24 cellular contexts compared by ENCODE assay signal in the genomic region with DNA sequence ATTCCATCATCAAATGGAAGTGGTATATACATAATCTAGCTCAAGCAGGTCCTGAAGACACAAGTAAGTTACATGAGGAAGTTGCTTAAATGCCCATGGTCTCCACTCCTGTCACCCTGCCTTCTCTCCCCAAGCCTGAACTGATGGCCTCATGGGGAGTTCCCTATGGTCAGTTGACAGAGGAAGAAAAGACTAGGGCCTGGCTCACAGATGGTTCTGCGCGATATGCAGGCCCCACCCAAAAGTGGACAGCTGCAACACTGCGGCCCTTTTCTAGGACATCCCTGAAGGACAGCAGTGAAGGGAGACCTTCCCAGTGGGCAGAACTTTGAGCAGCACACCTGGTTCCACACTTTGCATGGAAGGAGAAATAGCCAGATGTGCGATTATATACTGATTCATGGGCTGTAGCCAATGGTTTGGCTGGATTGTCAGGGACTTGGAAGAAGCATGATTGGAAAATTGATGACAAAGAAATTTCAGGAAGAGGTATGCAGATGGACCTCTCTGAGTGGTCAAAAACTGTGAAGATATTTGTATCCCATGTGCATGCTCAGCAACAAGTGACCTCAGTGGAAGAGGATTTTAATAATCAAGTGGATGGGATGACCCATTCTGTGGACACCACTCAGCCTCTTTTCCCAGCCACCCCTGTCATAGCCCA. TPM values are rescaled to one million over a fixed set of nuclear protein-coding genes. Genes with fewer than 3 reads are reported as not detected.
"Had no signal": no experiment of that assay in that cellular context is flagged by ENCODE, and none has a peak within 500 bp of the region (broad histone marks: within the 10 kb centered on the region; RNA-seq: fewer than 3 reads in every experiment).

No MANE protein-coding gene starts in this region.

- H3K9ac ChIP-seq: KMS-11 had no signal

- FAIRE-seq: HepG2 had no signal

- ATAC-seq: HepG2, Right ventricle myocardium inferior, SK-N-SH treated with all-trans-retinoic acid at 6 μM for 48 hours had no signal

- H3K27ac ChIP-seq: KMS-11, PC-9, Peyer's patch, SJCRH30 had no signal

- H3K9me3 ChIP-seq: Peyer's patch had no signal

- DNase-seq: IMR-90; Kasumi-1; MM.1S; NCI-H1048; NCI-H1105; NCI-H1417; NCI-H1436 treated with DMSO at 0.1 percent for 48 hours; NCI-H1694; NCI-H187 treated with DMSO at 0.1 percent for 48 hours; NCI-H2029 treated with DMSO at 0.1 percent for 48 hours; NCI-H2107; NCI-H2227 treated with DMSO at 0.1 percent for 48 hours; NCI-H524; NCI-H526 treated with DMSO at 0.1 percent for 48 hours; NCI-H774; NK-92 treated with Interleukin-12 subunit alpha and Interleukin-12 subunit beta, amount 100 ng/mL, for 24 hours; PC-9; Peyer's patch; SHP77 treated with DMSO at 0.1 percent for 48 hours; SJCRH30 had no signal

- H3K4me3 ChIP-seq: PC-9, Peyer's patch, SJCRH30 had no signal

- H3K4me2 ChIP-seq: KMS-11, PC-9 had no signal

- H3K27me3 ChIP-seq: Peyer's patch, SJCRH30 had no signal

- H3K36me3 ChIP-seq: Peyer's patch, SJCRH30 had no signal

- H2AFZ ChIP-seq: PC-9 had no signal

- H3K4me1 ChIP-seq: Peyer's patch, SJCRH30 had no signal

RNA-seq across cellular contexts. Expression of a gene that starts 17.3 kb away (rescaled TPM):
- total RNA-seq: HepG2 had no signal
